ENCODE assay signal across 8 cellular contexts in genomic region chr15:36579792-36580431, GRCh38. TPM values are rescaled to one million over a fixed set of nuclear protein-coding genes. Genes with fewer than 3 reads are reported as not detected.
DNase-seq lines count a peak whose midpoint lies in the region; ATAC-seq, FAIRE-seq and TF ChIP-seq lines count a peak whose summit lies in the region.

No MANE protein-coding gene starts in this region.

- ATAC-seq in GM18505 (IDR thresholded peaks at IDR 0.05; ENCODE audit: unreplicated experiment): peak; percentile 38

- H3K27me3 ChIP-seq in iPS-20b (ENCODE audit: insufficient read depth, low read length): no peaks in the 10 kb centered on the region

- TF ChIP-seq POLR2A in GM18505 (IDR thresholded peaks at IDR 0.05; ENCODE audit: borderline replicate concordance, extremely low read depth, insufficient read depth, insufficient read length) (no peak), H54 (IDR thresholded peaks at IDR 0.05; ENCODE audit: low read depth, low read length) (no peak)

- H3K36me3 ChIP-seq in iPS-20b (ENCODE audit: insufficient read depth, low read depth, low read length): no peaks in the 10 kb centered on the region

- peak overlapping the region; percentile 83 for H3K4me3 ChIP-seq in iPS-20b (ENCODE audit: low read length)

- no peaks in the 10 kb centered on the region for H3K9me3 ChIP-seq in iPS-20b (ENCODE audit: insufficient read depth, low read depth, low read length)

- DNase-seq in H54 (ENCODE audit: insufficient read length, low spot score): no peak
- DNase-seq in NCI-H146 treated with DMSO at 0.1 percent for 48 hours (lab: John Stamatoyannopoulos, UW; ENCODE audit: unreplicated experiment): peak; percentile 38
- peak in 3 of 4 experiments; percentile 1 to 11 (median 5) for DNase-seq in stimulated activated CD4-positive, alpha-beta T cell treated with anti-CD3 and anti-CD28 coated beads, Interleukin-1b, Interleukin-23, amount 100 ng/mL, for 24 hours (ENCODE audit: low read depth in 4 of 4, low spot score in 1 of 4)
- DNase-seq in NCI-H82 (lab: John Stamatoyannopoulos, UW): no peak
- DNase-seq in H4 (ENCODE audit: low spot score): no peak

- FAIRE-seq in H54 (lab: Jason Lieb, UNC): peak; percentile 60

- peak overlapping the region; percentile 83; the same call in 1 of the 2 replicates for H3K9ac ChIP-seq in iPS-20b (ENCODE audit: low read depth, low read length)

- peaks cover 7% of the 10 kb centered on the region; the same call in 1 of the 2 replicates for H3K4me1 ChIP-seq in iPS-20b (ENCODE audit: insufficient read depth, low read length)

- H3K27ac ChIP-seq in angular gyrus (ENCODE audit: low read depth, low read length) (peak overlapping the region; percentile 42), iPS-20b (ENCODE audit: low read length) (peak overlapping the region; percentile 7)

RNA-seq across cellular contexts. Expression of gene CDIN1, which starts 0.5 kb away (rescaled TPM):
- 6.6 and 11.1 TPM in 2 replicates for total RNA-seq in H4 (2014; rRNA removed; shearing (Covaris generic))

Comparison
In these comparisons a context has a peak if more than half of its experiments do, and no peak if none do; other contexts are left out.
1. DNase-seq: peak in NCI-H146 treated with DMSO at 0.1 percent for 48 hours (single experiment) and stimulated activated CD4-positive, alpha-beta T cell treated with anti-CD3 and anti-CD28 coated beads, Interleukin-1b, Interleukin-23, amount 100 ng/mL, for 24 hours (3 of 4); none in H54 (single experiment), NCI-H82 (single experiment) and H4 (single experiment).